Comparison of ENCODE assay signal across 13 cellular contexts in genomic region chr7:155306677-155307470, GRCh38. TPM values are rescaled to one million over a fixed set of nuclear protein-coding genes. Genes with fewer than 3 reads are reported as not detected.
DNase-seq lines count a peak whose midpoint lies in the region; ATAC-seq, FAIRE-seq and TF ChIP-seq lines count a peak whose summit lies in the region.
"Had no signal": no experiment of that assay in that cellular context is flagged by ENCODE, and none has a peak within 500 bp of the region (broad histone marks: within the 10 kb centered on the region; RNA-seq: fewer than 3 reads in every experiment).

No MANE protein-coding gene starts in this region.

- no peaks in the 10 kb centered on the region for H3K9me3 ChIP-seq in mammary epithelial cell (replicated peaks; ENCODE audit: insufficient read depth, low read length)
- H3K9me3 ChIP-seq: SJSA1 had no signal

- peaks cover 72% of the 10 kb centered on the region for H3K36me3 Mint-ChIP-seq in nephron progenitor cell (ENCODE audit: low read depth)

- in situ Hi-C loops in mammary epithelial cell (cut with MboI; ENCODE audit: low sequenced_read_pairs in 2 of 2), result loop anchor here in 1 of 2 donors (25.0 kb wide), 1 partner anchor 120 kb away; no protein-coding TSS in a partner anchor

- no TSS peak for BruUV-seq in mammary epithelial cell (replicated peaks; lab: Mats Ljungman, UMichigan)

- H3K27ac ChIP-seq in mammary epithelial cell (ENCODE audit: insufficient read depth, low read depth, low read length), result peak overlapping the region; percentile 67
- H3K27ac ChIP-seq: SJSA1 had no signal

- WGBS in mammary epithelial cell (ENCODE audit: low coverage, missing lambda C conversion rate), result 65% methylated on average over 13 of the region's 15 CpGs

- no peak overlapping the region for H2AFZ ChIP-seq in mammary epithelial cell (ENCODE audit: low read depth, low read length)

- peaks cover 7% of the 10 kb centered on the region for H3K4me1 Mint-ChIP-seq in nephron progenitor cell

- no peak; the same call in 1 of the 2 replicates for TF ChIP-seq POLR2A in GM12891 (IDR thresholded peaks at IDR 0.05; ENCODE audit: low read depth, low read length)

- H3K4me1 ChIP-seq in mammary epithelial cell (ENCODE audit: insufficient read depth, low read length), result peaks cover 23% of the 10 kb centered on the region
- H3K4me1 ChIP-seq: SJSA1 had no signal

- peak overlapping the region; percentile 17 for H3K9ac ChIP-seq in mammary epithelial cell (ENCODE audit: insufficient read depth, low read length)

- peaks cover 59% of the 10 kb centered on the region for H3K36me3 ChIP-seq in mammary epithelial cell (ENCODE audit: insufficient read depth, low read length)

- DNase-seq in activated CD4-positive, CD25-positive, alpha-beta regulatory T cell (lab: John Stamatoyannopoulos, UW), result no peak
- DNase-seq in GM12891 (ENCODE audit: insufficient read length, low spot score) (no peak), mammary epithelial cell (peak; percentile 92), nephron progenitor cell (no peak), NCI-H2196 treated with DMSO at 0.1 percent for 48 hours (lab: John Stamatoyannopoulos, UW; ENCODE audit: unreplicated experiment) (no peak), DMS79 (lab: John Stamatoyannopoulos, UW) (no peak), NCI-H1694 treated with DMSO at 0.1 percent for 48 hours (lab: John Stamatoyannopoulos, UW) (no peak)
- DNase-seq: aorta, COR-L47, NCI-H82 had no signal

- dilution Hi-C loops in mammary epithelial cell (cut with HindIII; ENCODE audit: low sequenced_read_pairs), result no loop called here

- no peaks in the 10 kb centered on the region for H3K27me3 ChIP-seq in mammary epithelial cell (ENCODE audit: insufficient read depth, low read length)
- H3K27me3 ChIP-seq: SJSA1 had no signal

- peak overlapping the region; percentile 14 for H3K4me2 ChIP-seq in mammary epithelial cell (ENCODE audit: insufficient read depth, low read depth, low read length)

- peak overlapping the region; percentile 76 for H3K27ac Mint-ChIP-seq in nephron progenitor cell

- no peaks in the 10 kb centered on the region for H3K9me3 Mint-ChIP-seq in nephron progenitor cell

- ATAC-seq in activated CD4-positive, CD25-positive, alpha-beta regulatory T cell treated with anti-CD3 and anti-CD28 coated beads, Interleukin-2, amount 50 U/mL, for 24 hours, result peak; percentile 51 to 62

- H3K79me2 ChIP-seq in mammary epithelial cell (ENCODE audit: insufficient read depth, low read length), result peaks cover 42% of the 10 kb centered on the region

- H3K27me3 Mint-ChIP-seq in nephron progenitor cell (ENCODE audit: low read depth, poor library complexity), result no peaks in the 10 kb centered on the region

- no peak for TF ChIP-seq CTCF in mammary epithelial cell (conservative IDR thresholded peaks at IDR 0.05 in 1 of 2, IDR thresholded peaks at IDR 0.05 in 1 of 2; ENCODE audit: extremely low read depth in 1 of 2, insufficient read depth in 1 of 2, low read depth in 1 of 2, low read length in 2 of 2)
- no peak for TF ChIP-seq CTCF in nephron progenitor cell (IDR thresholded peaks at IDR 0.05)

- FAIRE-seq in GM12891 (lab: Jason Lieb, UNC), result no peak
- FAIRE-seq: A204.1 had no signal

- CTCF ChIA-PET in mammary epithelial cell (lab: Charles Lee; ENCODE audit: low non-redundant PET), result interaction anchor here (0.6 to 0.7 kb wide), 4 partner anchors 9 to 380 kb away, joined by 3 to 5 read pairs (median 3); partner anchors contain the start of gene INSIG1

- no peak overlapping the region for H3K4me3 Mint-ChIP-seq in nephron progenitor cell

- peaks cover 7% of the 10 kb centered on the region for H4K20me1 ChIP-seq in mammary epithelial cell (ENCODE audit: insufficient read depth, low read length)

- no peak overlapping the region for H3K4me3 ChIP-seq in mammary epithelial cell (replicated peaks in 1 of 3; ENCODE audit: insufficient read depth in 1 of 3, low read depth in 2 of 3, low read length in 3 of 3)
- H3K4me3 ChIP-seq: SJSA1 had no signal

- intact Hi-C loops in mammary epithelial cell (cut with micrococcal nuclease), result loop anchor here (1.0 kb wide), 1 partner anchor 8 kb away; no protein-coding TSS in a partner anchor

TF ChIP-seq in GM12891, 5 proteins besides CTCF, POLR2A, EP300 and RAD21:
- 0 out of 2 replicates have a peak, but pooled peaks have one; percentile 12 for TF ChIP-seq POU2F2 (IDR thresholded peaks at IDR 0.05; ENCODE audit: low read depth, low read length)
- no peak for TF ChIP-seq TAF1 (IDR thresholded peaks at IDR 0.05; ENCODE audit: low read depth, low read length)

RNA-seq across cellular contexts. Expression of gene INSIG1, which starts 9.2 kb away (rescaled TPM):
- 53.3 TPM for polyA plus RNA-seq in GM12891 (2012; ENCODE audit: low read depth, missing spikeins)
- total RNA-seq in mammary epithelial cell, result 10 to 100 TPM; 64.8 to 71.7 TPM
- polyA plus RNA-seq in mammary epithelial cell, result 89.4 TPM
- polyA minus RNA-seq in mammary epithelial cell, result 157 TPM
